ENCODE assay signal across 8 cellular contexts in genomic region chr5:6633469-6634326, GRCh38. TPM values are rescaled to one million over a fixed set of nuclear protein-coding genes. Genes with fewer than 3 reads are reported as not detected.
DNase-seq lines count a peak whose midpoint lies in the region; ATAC-seq, FAIRE-seq and TF ChIP-seq lines count a peak whose summit lies in the region.

No MANE protein-coding gene starts in this region.

- no peaks in the 10 kb centered on the region; the same call in 1 of the 2 replicates for H4K20me1 ChIP-seq in K562 (replicated peaks; ENCODE audit: control insufficient read depth, insufficient read depth, low read length)

- H3K27ac ChIP-seq in K562 (ENCODE audit: extremely low read depth, low read depth, low read length) = peak overlapping the region; percentile 99; the same call in 2 of the 3 replicates
- peak overlapping the region; percentile 71 to 98 for H3K27ac ChIP-seq in small intestine (ENCODE audit: low read depth in 1 of 2, low read length in 1 of 2)

- peak overlapping the region; percentile 99 for H3K9ac ChIP-seq in K562 (ENCODE audit: insufficient read depth in 1 of 2, low read depth in 2 of 2, low read length in 2 of 2)

- TF ChIP-seq CTCF in K562 (IDR thresholded peaks at IDR 0.05 in 2 of 3, conservative IDR thresholded peaks at IDR 0.05 in 1 of 3; ENCODE audit: insufficient read depth in 2 of 3, low read depth in 1 of 3, low read length in 3 of 3) = peak in 1 of 3 experiments; percentile 5; a peak in 1 of 6 replicates

- POLR2A ChIA-PET in K562 (lab: Yijun Ruan, JAX) = interaction anchor here (0.6 to 2.1 kb wide), 10 partner anchors 8 to 703 kb away, joined by 3 to 6 read pairs (median 4); no protein-coding TSS in a partner anchor

- DNase-seq in CD1c-positive myeloid dendritic cell (ENCODE audit: extremely low spot score) (peak; percentile 2), NCI-H69 (lab: John Stamatoyannopoulos, UW) (peak; percentile 63), K562 (ENCODE audit: extremely low read depth in 1 of 4, low spot score in 3 of 4) (peak in 3 of 4 experiments; percentile 43 to 55 (median 45)), iPS-NIHi11 (ENCODE audit: low spot score) (peak; percentile 11), small intestine (peak; percentile 18), D341Med (ENCODE audit: low spot score) (no peak)

- in situ Hi-C loops in K562 (cut with MboI) = loop anchor here (5.0 kb wide), 1 partner anchor 84 kb away; no protein-coding TSS in a partner anchor

- peaks cover 11 to 16% of the 10 kb centered on the region in 2 experiments; a peak in 4 of 5 replicates for H3K4me1 ChIP-seq in K562 (replicated peaks in 1 of 2; ENCODE audit: control insufficient read depth in 2 of 2, insufficient read depth in 2 of 2, low read length in 2 of 2)
- peaks cover 2 to 4% of the 10 kb centered on the region in 2 donors for H3K4me1 ChIP-seq in small intestine (ENCODE audit: control insufficient read depth in 2 of 2, insufficient read depth in 1 of 2, low read depth in 1 of 2, low read length in 1 of 2)

- H3K27me3 ChIP-seq in K562 (ENCODE audit: control insufficient read depth in 2 of 2, insufficient read depth in 2 of 2, low read length in 2 of 2) (no peaks in the 10 kb centered on the region), small intestine (ENCODE audit: control insufficient read depth in 2 of 2, insufficient read depth in 2 of 2, low read length in 2 of 2) (no peaks in the 10 kb centered on the region)

- peak overlapping the region; percentile 100 for H2AFZ ChIP-seq in K562 (ENCODE audit: low read depth, low read length)

- H3K4me2 ChIP-seq in K562 (ENCODE audit: insufficient read depth, low read length) = peak overlapping the region; percentile 99

- CTCF ChIA-PET in K562 (lab: Yijun Ruan, JAX; ENCODE audit: low intra/inter-chr PET ratio) = interaction anchor here (0.6 kb wide), 1 partner anchor 384 kb away, joined by 3 read pairs; no protein-coding TSS in a partner anchor

- H3K36me3 ChIP-seq in K562 (ENCODE audit: control insufficient read depth, insufficient read depth, low read length) = peaks cover 40% of the 10 kb centered on the region
- peaks cover 0 to 2% of the 10 kb centered on the region in 2 donors for H3K36me3 ChIP-seq in small intestine (ENCODE audit: control insufficient read depth in 2 of 2, insufficient read depth in 2 of 2, low read length in 2 of 2)

- TF ChIP-seq EP300 in K562 (IDR thresholded peaks at IDR 0.05; ENCODE audit: low read length) = no peak

- peak overlapping the region; percentile 81 for H3K4me3 ChIP-seq in K562
- peak overlapping the region; percentile 91 to 97 for H3K4me3 ChIP-seq in small intestine (ENCODE audit: low read depth in 1 of 2, low read length in 2 of 2)

- peak; percentile 41 for ATAC-seq in GM18858 (IDR thresholded peaks at IDR 0.05; ENCODE audit: unreplicated experiment)
- peak; percentile 44 for ATAC-seq in HG02981 (IDR thresholded peaks at IDR 0.05; ENCODE audit: unreplicated experiment)
- ATAC-seq in K562 = peak; percentile 82

- intact Hi-C loops in K562 (cut with micrococcal nuclease) = loop anchor here (1.0 kb wide), 1 partner anchor 80 kb away; the partner anchor contains the start of gene TENT4A

- peaks cover 5% of the 10 kb centered on the region for H3K9me1 ChIP-seq in K562 (ENCODE audit: control insufficient read depth, insufficient read depth, low read length)

- no peak for TF ChIP-seq POLR2A in K562 (conservative IDR thresholded peaks at IDR 0.05)

- no peak for TF ChIP-seq RAD21 in K562 (CRISPR knock-in tag; conservative IDR thresholded peaks at IDR 0.05 in 1 of 2, IDR thresholded peaks at IDR 0.05 in 1 of 2)

- no TSS peak for BruUV-seq in K562 (replicated peaks; lab: Mats Ljungman, UMichigan)

- no peaks in the 10 kb centered on the region for H3K9me3 ChIP-seq in K562 (replicated peaks; ENCODE audit: control insufficient read depth, insufficient read depth, low read depth, low read length)
- no peaks in the 10 kb centered on the region for H3K9me3 ChIP-seq in small intestine (ENCODE audit: control insufficient read depth, low read depth)

- no peak for FAIRE-seq in K562 (lab: Jason Lieb, UNC)
- no peak for FAIRE-seq in small intestine (lab: Jason Lieb, UNC)

- H3K79me2 ChIP-seq in K562 (ENCODE audit: control insufficient read depth, insufficient read depth, low read length) = peaks cover 61% of the 10 kb centered on the region

- WGBS in K562 (ENCODE audit: insufficient coverage, low coverage, missing lambda C conversion rate) = under 1% methylated on average over 58 of the region's 80 CpGs
- 1 to 3% (median 1%) methylated on average over 46 to 80 of the region's 80 CpGs for WGBS in small intestine, 3 donors

TF ChIP-seq in K562, 482 proteins besides CTCF, POLR2A, EP300 and RAD21 (continues in another document):
- TF ChIP-seq MXD1 (CRISPR knock-in tag; IDR thresholded peaks at IDR 0.05; ENCODE audit: borderline replicate concordance, poor library complexity, severe bottlenecking) (no peak), SIN3A (IDR thresholded peaks at IDR 0.05; ENCODE audit: borderline replicate concordance in 2 of 2, control insufficient read depth in 1 of 2, low read depth in 2 of 2, low read length in 2 of 2) (peak in 1 of 2 experiments; percentile 51; a peak in 1 of 4 replicates), ZNF217 (CRISPR knock-in tag; IDR thresholded peaks at IDR 0.05) (no peak), RBBP5 (IDR thresholded peaks at IDR 0.05; ENCODE audit: borderline replicate concordance, insufficient read depth, low read length, poor library complexity, severe bottlenecking) (peak; percentile 61), IRF2 (CRISPR knock-in tag; IDR thresholded peaks at IDR 0.05) (no peak), FOXP1 (CRISPR knock-in tag; IDR thresholded peaks at IDR 0.05) (peak; percentile 77; the same call in 1 of the 2 replicates), ZNF280B (CRISPR knock-in tag; IDR thresholded peaks at IDR 0.05) (no peak)

RNA-seq across cellular contexts. Expression of gene SRD5A1, which starts 0.5 kb away (rescaled TPM):
- total RNA-seq in K562 (2011; cell fraction: chromatin; rRNA removed; ENCODE audit: low replicate concordance) = 18.5 and 18.8 TPM in 2 replicates
- 8.7 and 11.2 TPM in 2 replicates for total RNA-seq in K562 (2011; cell fraction: nucleolus; rRNA removed)
- 13.9 and 23.4 TPM in 2 replicates for total RNA-seq in K562 (2011; cell fraction: nucleoplasm; rRNA removed)
- total RNA-seq in K562 (2014; rRNA removed) = 14.4 and 21.2 TPM in 2 replicates
- total RNA-seq in K562 (2014; rRNA removed; fragmentation: Illumina TruSeq; extraction: Trizol) = 6.7 and 9.7 TPM in 2 replicates
- total RNA-seq in K562 (2015; rRNA removed; fragmentation: Illumina TruSeq; extraction: Trizol) = 5.0 TPM in 2 replicates
- total RNA-seq in K562 (2021) = 22.1 and 22.2 TPM in 2 replicates
- polyA plus RNA-seq in K562 (2011; rRNA removed) = 20.0 and 22.6 TPM in 2 replicates
- 16.3 and 47.6 TPM in 2 replicates for polyA plus RNA-seq in K562 (2011; cell fraction: cytosol; rRNA removed)
- polyA plus RNA-seq in K562 (2011; cell fraction: nucleus; rRNA removed) = 15.9 and 23.7 TPM in 2 replicates
- polyA plus RNA-seq in K562 (2012) = 7.2 and 11.9 TPM in 2 replicates
- polyA plus RNA-seq in K562 (2014; fragmentation: Illumina TruSeq; extraction: Trizol) = 7.2 and 8.1 TPM in 2 replicates
- 1 to 10 TPM; 1.3 to 1.8 TPM for polyA plus RNA-seq in K562 (2014; fragmentation: Nextera tagmentation; extraction: Ambion mirVana)
- polyA plus RNA-seq in K562 (2014; rRNA removed) = 13.7 and 19.0 TPM in 2 replicates
- polyA minus RNA-seq in K562 (2011; rRNA and poly(A)+ RNA removed) = 7.1 and 8.6 TPM in 2 replicates
- 5.7 and 7.3 TPM in 2 replicates for polyA minus RNA-seq in K562 (2011; cell fraction: cytosol; rRNA and poly(A)+ RNA removed)
- 6.8 and 9.6 TPM in 2 replicates for polyA minus RNA-seq in K562 (2011; cell fraction: nucleus; rRNA and poly(A)+ RNA removed)
- polyA plus RNA-seq in small intestine = 10 to 100 TPM in 2 of 3 donors, 1 to 10 TPM in 1; 9.2 to 16.6 (median 14.5) TPM

RNA-seq across cellular contexts. Expression of gene NSUN2, which starts 0.9 kb away (rescaled TPM):
- 302 and 367 TPM in 2 replicates for total RNA-seq in K562 (2011; cell fraction: chromatin; rRNA removed; ENCODE audit: low replicate concordance)
- total RNA-seq in K562 (2011; cell fraction: nucleolus; rRNA removed) = 157 and 179 TPM in 2 replicates
- 204 and 221 TPM in 2 replicates for total RNA-seq in K562 (2011; cell fraction: nucleoplasm; rRNA removed)
- 138 and 161 TPM in 2 replicates for total RNA-seq in K562 (2014; rRNA removed)
- total RNA-seq in K562 (2014; rRNA removed; fragmentation: Illumina TruSeq; extraction: Trizol) = 127 and 137 TPM in 2 replicates
- total RNA-seq in K562 (2015; rRNA removed; fragmentation: Illumina TruSeq; extraction: Trizol) = 122 and 124 TPM in 2 replicates
- total RNA-seq in K562 (2021) = 138 and 160 TPM in 2 replicates
- polyA plus RNA-seq in K562 (2011; rRNA removed) = 97.8 and 118 TPM in 2 replicates
- 65.2 and 68.8 TPM in 2 replicates for polyA plus RNA-seq in K562 (2011; cell fraction: cytosol; rRNA removed)
- 184 and 242 TPM in 2 replicates for polyA plus RNA-seq in K562 (2011; cell fraction: nucleus; rRNA removed)
- 70.0 and 115 TPM in 2 replicates for polyA plus RNA-seq in K562 (2012)
- polyA plus RNA-seq in K562 (2014; fragmentation: Illumina TruSeq; extraction: Trizol) = 158 and 167 TPM in 2 replicates
- polyA plus RNA-seq in K562 (2014; fragmentation: Nextera tagmentation; extraction: Ambion mirVana) = 10 to 100 TPM in 1 of 2 experiments, 1 to 10 TPM in 1; 9.2 to 13.6 TPM
- polyA plus RNA-seq in K562 (2014; rRNA removed) = 153 and 156 TPM in 2 replicates
- polyA minus RNA-seq in K562 (2011; rRNA and poly(A)+ RNA removed) = 89.1 and 113 TPM in 2 replicates
- polyA minus RNA-seq in K562 (2011; cell fraction: cytosol; rRNA and poly(A)+ RNA removed) = 57.1 and 67.4 TPM in 2 replicates
- 83.1 and 96.6 TPM in 2 replicates for polyA minus RNA-seq in K562 (2011; cell fraction: nucleus; rRNA and poly(A)+ RNA removed)
- polyA plus RNA-seq in small intestine = 10 to 100 TPM; 36.5 to 45.7 (median 41.9) TPM
